8 cellular contexts compared by ENCODE assay signal in genomic region chr19:4639531-4640246, GRCh38. TPM values are rescaled to one million over a fixed set of nuclear protein-coding genes. Genes with fewer than 3 reads are reported as not detected.
DNase-seq lines count a peak whose midpoint lies in the region; ATAC-seq, FAIRE-seq and TF ChIP-seq lines count a peak whose summit lies in the region.

No MANE protein-coding gene starts in this region.

- FAIRE-seq in HTR-8/SVneo (lab: Jason Lieb, UNC): no peak

- H3K27ac Mint-ChIP-seq in activated CD8-positive, alpha-beta memory T cell treated with anti-CD3 and anti-CD28 coated beads, Interleukin-2, amount 10 ng/mL, durations not matched to agents 7 days and 5 days: peak overlapping the region; percentile 87

- no peak for DNase-seq in activated CD8-positive, alpha-beta memory T cell treated with anti-CD3 and anti-CD28 coated beads, Interleukin-2, amount 10 ng/mL, durations not matched to agents 7 days and 5 days
- DNase-seq in activated CD8-positive, alpha-beta memory T cell treated with anti-CD3 and anti-CD28 coated beads, Interleukin-2, amount 50 U/mL, for 48 hours: no peak
- DNase-seq in astrocyte of the cerebellum (ENCODE audit: low read depth): no peak
- peak; percentile 49 to 54 for DNase-seq in left colon
- DNase-seq in HTR-8/SVneo (ENCODE audit: insufficient read length, low spot score): no peak
- no peak for DNase-seq in HCEC 1CT

- H3K4me3 ChIP-seq in astrocyte of the cerebellum (ENCODE audit: low read depth, low read length): peak overlapping the region; percentile 73

- H3K27me3 Mint-ChIP-seq in activated CD8-positive, alpha-beta memory T cell treated with anti-CD3 and anti-CD28 coated beads, Interleukin-2, amount 10 ng/mL, durations not matched to agents 7 days and 5 days: no peaks in the 10 kb centered on the region

- CTCF ChIA-PET in activated CD8-positive, alpha-beta memory T cell treated with anti-CD3 and anti-CD28 coated beads, Interleukin-2, amount 10 ng/mL, durations not matched to agents 7 days and 5 days (lab: Charles Lee): interaction anchor here (0.7 to 1.1 kb wide), 3 partner anchors 11 to 63 kb away, joined by 3 read pairs; no protein-coding TSS in a partner anchor

- no peak for TF ChIP-seq CTCF in astrocyte of the cerebellum (IDR thresholded peaks at IDR 0.05; ENCODE audit: low read depth, low read length, missing control alignments)

- peak overlapping the region; percentile 93 for H3K4me3 Mint-ChIP-seq in activated CD8-positive, alpha-beta memory T cell treated with anti-CD3 and anti-CD28 coated beads, Interleukin-2, amount 10 ng/mL, durations not matched to agents 7 days and 5 days

- in situ Hi-C loops in astrocyte of the cerebellum (cut with HindIII; ENCODE audit: low sequenced_read_pairs): no loop called here

- no peak for ATAC-seq in activated CD8-positive, alpha-beta memory T cell treated with anti-CD3 and anti-CD28 coated beads, Interleukin-2, amount 10 ng/mL, durations not matched to agents 7 days and 5 days
- ATAC-seq in HG03521 (IDR thresholded peaks at IDR 0.05; ENCODE audit: unreplicated experiment) (peak; percentile 14), left colon (peak; percentile 19)

- peak overlapping the region; percentile 32 for H3K27ac ChIP-seq in temporal lobe (ENCODE audit: low read depth, low read length)

- intact Hi-C loops in left colon (cut with DNase I, micrococcal nuclease): loop anchor here (10.0 kb wide), 1 partner anchor 65 kb away; no protein-coding TSS in a partner anchor

- H3K9me3 Mint-ChIP-seq in activated CD8-positive, alpha-beta memory T cell treated with anti-CD3 and anti-CD28 coated beads, Interleukin-2, amount 10 ng/mL, durations not matched to agents 7 days and 5 days (ENCODE audit: low read depth): no peaks in the 10 kb centered on the region

- H3K36me3 Mint-ChIP-seq in activated CD8-positive, alpha-beta memory T cell treated with anti-CD3 and anti-CD28 coated beads, Interleukin-2, amount 10 ng/mL, durations not matched to agents 7 days and 5 days: no peaks in the 10 kb centered on the region

- H3K4me1 Mint-ChIP-seq in activated CD8-positive, alpha-beta memory T cell treated with anti-CD3 and anti-CD28 coated beads, Interleukin-2, amount 10 ng/mL, durations not matched to agents 7 days and 5 days: peaks cover 33% of the 10 kb centered on the region

RNA-seq across cellular contexts. Expression of gene TNFAIP8L1, which starts 0.4 kb away (rescaled TPM):
- total RNA-seq in activated CD8-positive, alpha-beta memory T cell treated with anti-CD3 and anti-CD28 coated beads, Interleukin-2, amount 10 ng/mL, durations not matched to agents 7 days and 5 days: 10 to 100 TPM; 15.7 to 20.1 TPM
- total RNA-seq in left colon (1 to 10 TPM; 9.0 to 9.4 TPM), temporal lobe (4.7 TPM)

RNA-seq across cellular contexts. Expression of gene MYDGF, which starts 30.5 kb away (rescaled TPM):
- total RNA-seq in activated CD8-positive, alpha-beta memory T cell treated with anti-CD3 and anti-CD28 coated beads, Interleukin-2, amount 10 ng/mL, durations not matched to agents 7 days and 5 days: 10 to 100 TPM; 47.7 to 60.8 TPM
- total RNA-seq in left colon (10 to 100 TPM; 75.5 to 96.0 TPM), temporal lobe (36.1 TPM)

Comparison
In these comparisons a context has a peak if more than half of its experiments do, and no peak if none do; other contexts are left out.
1. DNase-seq: peak in left colon (2 of 2); none in activated CD8-positive, alpha-beta memory T cell treated with anti-CD3 and anti-CD28 coated beads, Interleukin-2, amount 10 ng/mL, durations not matched to agents 7 days and 5 days (single experiment), activated CD8-positive, alpha-beta memory T cell treated with anti-CD3 and anti-CD28 coated beads, Interleukin-2, amount 50 U/mL, for 48 hours (single experiment), astrocyte of the cerebellum (single experiment), HTR-8/SVneo (single experiment) and HCEC 1CT (single experiment).